21 cellular contexts compared by ENCODE assay signal in genomic region chr1:28595412-28596191, GRCh38. TPM values are rescaled to one million over a fixed set of nuclear protein-coding genes. Genes with fewer than 3 reads are reported as not detected.
A peak's percentile ranks its signal among the peaks of the same experiment; 100 is the strongest.
DNase-seq lines count a peak whose midpoint lies in the region.
"Had no signal": no experiment of that assay in that cellular context is flagged by ENCODE, and none has a peak within 500 bp of the region (broad histone marks: within the 10 kb centered on the region; RNA-seq: fewer than 3 reads in every experiment).

No MANE protein-coding gene starts in this region.

- CTCF ChIA-PET in activated CD4-positive, alpha-beta T cell treated with anti-CD3 and anti-CD28 coated beads, Interleukin-2, amount 10 ng/mL, durations not matched to agents 7 days and 5 days (lab: Charles Lee): interaction anchor here (0.6 kb wide), 1 partner anchor 13 kb away, joined by 3 read pairs; no protein-coding TSS in a partner anchor

- H3K36me3 ChIP-seq in SJCRH30 (no peaks in the 10 kb centered on the region), iPS-20b (ENCODE audit: insufficient read depth, low read depth, low read length) (no peaks in the 10 kb centered on the region)
- H3K36me3 ChIP-seq: Peyer's patch had no signal

- H3K9me3 ChIP-seq in SJCRH30 (replicated peaks): no peaks in the 10 kb centered on the region
- no peaks in the 10 kb centered on the region for H3K9me3 ChIP-seq in iPS-20b (ENCODE audit: insufficient read depth, low read depth, low read length)
- H3K9me3 ChIP-seq: Peyer's patch, SK-N-SH had no signal

- no peaks in the 10 kb centered on the region for H3K9me3 Mint-ChIP-seq in activated CD4-positive, alpha-beta T cell treated with anti-CD3 and anti-CD28 coated beads, Interleukin-2, amount 10 ng/mL, durations not matched to agents 7 days and 5 days

- H3K27me3 ChIP-seq in SJCRH30: no peaks in the 10 kb centered on the region
- H3K27me3 ChIP-seq in iPS-20b (ENCODE audit: insufficient read depth, low read length): peaks cover 19% of the 10 kb centered on the region
- H3K27me3 ChIP-seq: Peyer's patch had no signal

- H3K4me3 ChIP-seq in SJCRH30 (no peak overlapping the region), iPS-20b (ENCODE audit: low read length) (0 out of 2 replicates have a peak overlapping the region, but pooled peaks have one; percentile 3)
- H3K4me3 ChIP-seq: Peyer's patch had no signal

- peaks cover 11% of the 10 kb centered on the region for H3K4me1 ChIP-seq in SJCRH30
- H3K4me1 ChIP-seq in iPS-20b (ENCODE audit: insufficient read depth, low read length): peaks cover 20% of the 10 kb centered on the region

- H3K36me3 Mint-ChIP-seq in activated CD4-positive, alpha-beta T cell treated with anti-CD3 and anti-CD28 coated beads, Interleukin-2, amount 10 ng/mL, durations not matched to agents 7 days and 5 days (ENCODE audit: low read depth): peaks cover 2% of the 10 kb centered on the region
- H3K36me3 Mint-ChIP-seq: CD4-positive, alpha-beta memory T cell had no signal

- DNase-seq in NCI-H82 (lab: John Stamatoyannopoulos, UW): peak; percentile 37
- no peak for DNase-seq in NCI-H82 treated with DMSO at 0.1 percent for 48 hours (lab: John Stamatoyannopoulos, UW; ENCODE audit: unreplicated experiment)
- DNase-seq in SJCRH30: peak; percentile 24 to 61
- no peak for DNase-seq in activated CD4-positive, CD25-positive, alpha-beta regulatory T cell treated with anti-CD3 and anti-CD28 coated beads, Interleukin-2, amount 50 U/mL, for 72 hours
- DNase-seq in activated CD4-positive, alpha-beta T cell treated with anti-CD3 and anti-CD28 coated beads, Interleukin-2, amount 10 ng/mL, durations not matched to agents 7 days and 5 days: no peak
- DNase-seq: Calu3; CD4-positive, alpha-beta memory T cell; DMS53; KBM-7; NCI-H1048; NCI-H146; NCI-H2081; NCI-H774; Peyer's patch; SK-N-SH had no signal

- H3K4me3 Mint-ChIP-seq in activated CD4-positive, alpha-beta T cell treated with anti-CD3 and anti-CD28 coated beads, Interleukin-2, amount 10 ng/mL, durations not matched to agents 7 days and 5 days: no peak overlapping the region
- H3K4me3 Mint-ChIP-seq: CD4-positive, alpha-beta memory T cell had no signal

- H3K9ac ChIP-seq in iPS-20b (ENCODE audit: low read depth, low read length): peak overlapping the region; percentile 57; the same call in 1 of the 2 replicates
- H3K9ac ChIP-seq: SK-N-SH had no signal

- H3K27me3 Mint-ChIP-seq in activated CD4-positive, alpha-beta T cell treated with anti-CD3 and anti-CD28 coated beads, Interleukin-2, amount 10 ng/mL, durations not matched to agents 7 days and 5 days: peaks cover 6% of the 10 kb centered on the region

- H3K27ac Mint-ChIP-seq in activated CD4-positive, alpha-beta T cell treated with anti-CD3 and anti-CD28 coated beads, Interleukin-2, amount 10 ng/mL, durations not matched to agents 7 days and 5 days: no peak overlapping the region

- POLR2A ChIA-PET in activated CD4-positive, alpha-beta T cell treated with anti-CD3 and anti-CD28 coated beads, Interleukin-2, amount 10 ng/mL, durations not matched to agents 7 days and 5 days (lab: Charles Lee): no interaction called here

- H3K27ac ChIP-seq in SJCRH30 (no peak overlapping the region), iPS-20b (ENCODE audit: low read length) (no peak overlapping the region)
- H3K27ac ChIP-seq: 22Rv1, Peyer's patch had no signal

- peaks cover 14% of the 10 kb centered on the region for H3K4me1 Mint-ChIP-seq in activated CD4-positive, alpha-beta T cell treated with anti-CD3 and anti-CD28 coated beads, Interleukin-2, amount 10 ng/mL, durations not matched to agents 7 days and 5 days

RNA-seq across cellular contexts. Expression of gene RAB42, which starts 3.5 kb away (rescaled TPM):
- total RNA-seq in SJCRH30 (2014; rRNA removed; shearing (Covaris generic)): not detected in 2 replicates
- total RNA-seq in activated CD4-positive, alpha-beta T cell treated with anti-CD3 and anti-CD28 coated beads, Interleukin-2, amount 10 ng/mL, durations not matched to agents 7 days and 5 days: not detected
- total RNA-seq: H4 had no signal

RNA-seq across cellular contexts. Expression of gene TRNAU1AP, which starts 42.7 kb away (rescaled TPM):
- 24.7 and 28.4 TPM in 2 replicates for total RNA-seq in SJCRH30 (2014; rRNA removed; shearing (Covaris generic))
- 10 to 100 TPM; 69.3 to 70.6 TPM for total RNA-seq in activated CD4-positive, alpha-beta T cell treated with anti-CD3 and anti-CD28 coated beads, Interleukin-2, amount 10 ng/mL, durations not matched to agents 7 days and 5 days

RNA-seq across cellular contexts. Expression of gene TAF12, which starts 47.3 kb away (rescaled TPM):
- 36.5 and 39.6 TPM in 2 replicates for total RNA-seq in SJCRH30 (2014; rRNA removed; shearing (Covaris generic))
- 10 to 100 TPM; 31.0 to 40.4 TPM for total RNA-seq in activated CD4-positive, alpha-beta T cell treated with anti-CD3 and anti-CD28 coated beads, Interleukin-2, amount 10 ng/mL, durations not matched to agents 7 days and 5 days

RNA-seq across cellular contexts. Expression of gene RNU11, which starts 52.8 kb away (rescaled TPM):
- total RNA-seq in SJCRH30 (2014; rRNA removed; shearing (Covaris generic)): not detected in 2 replicates
- not detected for total RNA-seq in activated CD4-positive, alpha-beta T cell treated with anti-CD3 and anti-CD28 coated beads, Interleukin-2, amount 10 ng/mL, durations not matched to agents 7 days and 5 days
- total RNA-seq: Calu3; CD4-positive, alpha-beta memory T cell; H4; HT-29; NCI-H460; Peyer's patch; Right ventricle myocardium superior had no signal

Comparison
In these comparisons a context has a peak if more than half of its experiments do, and no peak if none do; other contexts are left out.
1. DNase-seq: peak in NCI-H82 (single experiment) and SJCRH30 (2 of 2); none in NCI-H82 treated with DMSO at 0.1 percent for 48 hours (single experiment), activated CD4-positive, CD25-positive, alpha-beta regulatory T cell treated with anti-CD3 and anti-CD28 coated beads, Interleukin-2, amount 50 U/mL, for 72 hours (single experiment) and activated CD4-positive, alpha-beta T cell treated with anti-CD3 and anti-CD28 coated beads, Interleukin-2, amount 10 ng/mL, durations not matched to agents 7 days and 5 days (single experiment).